2 cellular contexts compared by ENCODE assay signal in the genomic region with DNA sequence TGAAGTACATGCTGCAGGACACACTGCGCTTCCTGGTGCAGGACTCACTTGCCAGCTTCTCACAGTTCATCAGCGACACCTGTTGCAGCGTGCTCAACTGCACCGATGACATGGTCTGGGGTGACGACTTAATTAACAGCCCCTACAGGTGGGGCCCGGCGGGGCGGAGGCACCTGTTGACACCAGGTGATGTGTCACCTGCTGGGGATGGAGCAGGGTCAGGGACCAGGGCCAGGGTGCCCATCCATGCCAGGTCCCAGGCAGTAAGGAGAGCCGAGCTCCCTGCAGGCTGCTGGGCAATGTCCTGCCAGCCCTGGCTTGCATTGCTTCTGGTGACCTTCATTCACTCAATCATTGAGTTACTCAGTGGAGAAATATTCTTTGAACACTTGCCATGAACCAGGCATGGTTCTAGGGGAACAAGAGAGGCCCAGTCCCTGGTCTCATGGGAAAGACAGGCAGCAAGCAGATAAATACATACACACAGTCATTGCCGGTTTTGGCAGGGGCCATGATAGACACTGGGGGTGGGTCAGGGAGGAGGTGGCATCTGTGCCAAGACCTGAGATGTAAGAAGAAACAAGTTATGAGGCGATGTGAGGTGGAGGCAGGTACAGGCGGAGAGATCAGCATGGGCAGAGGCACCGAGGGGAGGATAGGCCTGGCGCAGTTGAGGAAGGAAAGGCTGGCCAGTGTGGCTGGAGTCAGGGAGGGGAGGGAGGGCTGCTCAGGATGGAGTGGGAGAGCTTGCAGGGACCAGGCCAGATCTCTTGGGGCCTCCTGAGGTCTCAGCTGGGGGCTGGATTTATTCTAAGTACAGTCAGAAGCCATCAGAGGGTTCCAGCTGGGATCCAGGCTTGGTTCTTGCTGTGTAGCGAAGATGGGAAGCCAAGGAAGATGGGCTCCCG.
TF ChIP-seq lines count a peak whose summit lies in the region.

No MANE protein-coding gene starts in this region.

TF ChIP-seq in SK-N-SH treated with all-trans-retinoic acid at 6 μM for 48 hours, 23 proteins besides CTCF, POLR2A, EP300 and RAD21:
- TF ChIP-seq BACH2 (CRISPR knock-in tag; IDR thresholded peaks at IDR 0.05; ENCODE audit: borderline replicate concordance) (no peak), ZNF565 (CRISPR knock-in tag; conservative IDR thresholded peaks at IDR 0.05; ENCODE audit: low read depth) (no peak), ISL1 (CRISPR knock-in tag; IDR thresholded peaks at IDR 0.05) (no peak), GLIS3 (CRISPR knock-in tag; IDR thresholded peaks at IDR 0.05) (no peak), ZNF70 (CRISPR knock-in tag; IDR thresholded peaks at IDR 0.05) (no peak), POU6F1 (CRISPR knock-in tag; IDR thresholded peaks at IDR 0.05; ENCODE audit: borderline replicate concordance, low read depth) (no peak), TCF4 (CRISPR knock-in tag; IDR thresholded peaks at IDR 0.05; ENCODE audit: borderline replicate concordance) (no peak), ARNTL (CRISPR knock-in tag; IDR thresholded peaks at IDR 0.05; ENCODE audit: borderline replicate concordance, low read depth) (no peak), TOX (CRISPR knock-in tag; IDR thresholded peaks at IDR 0.05; ENCODE audit: borderline replicate concordance) (no peak), CSDC2 (CRISPR knock-in tag; IDR thresholded peaks at IDR 0.05) (no peak), OSR1 (CRISPR knock-in tag; IDR thresholded peaks at IDR 0.05) (no peak)
- TF ChIP-seq, protein P1, sequence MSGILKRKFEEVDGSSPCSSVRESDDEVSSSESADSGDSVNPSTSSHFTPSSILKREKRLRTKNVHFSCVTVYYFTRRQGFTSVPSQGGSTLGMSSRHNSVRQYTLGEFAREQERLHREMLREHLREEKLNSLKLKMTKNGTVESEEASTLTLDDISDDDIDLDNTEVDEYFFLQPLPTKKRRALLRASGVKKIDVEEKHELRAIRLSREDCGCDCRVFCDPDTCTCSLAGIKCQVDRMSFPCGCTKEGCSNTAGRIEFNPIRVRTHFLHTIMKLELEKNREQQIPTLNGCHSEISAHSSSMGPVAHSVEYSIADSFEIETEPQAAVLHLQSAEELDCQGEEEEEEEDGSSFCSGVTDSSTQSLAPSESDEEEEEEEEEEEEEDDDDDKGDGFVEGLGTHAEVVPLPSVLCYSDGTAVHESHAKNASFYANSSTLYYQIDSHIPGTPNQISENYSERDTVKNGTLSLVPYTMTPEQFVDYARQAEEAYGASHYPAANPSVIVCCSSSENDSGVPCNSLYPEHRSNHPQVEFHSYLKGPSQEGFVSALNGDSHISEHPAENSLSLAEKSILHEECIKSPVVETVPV (CRISPR knock-in tag; IDR thresholded peaks at IDR 0.05), result no peak
- TF ChIP-seq, protein P2, sequence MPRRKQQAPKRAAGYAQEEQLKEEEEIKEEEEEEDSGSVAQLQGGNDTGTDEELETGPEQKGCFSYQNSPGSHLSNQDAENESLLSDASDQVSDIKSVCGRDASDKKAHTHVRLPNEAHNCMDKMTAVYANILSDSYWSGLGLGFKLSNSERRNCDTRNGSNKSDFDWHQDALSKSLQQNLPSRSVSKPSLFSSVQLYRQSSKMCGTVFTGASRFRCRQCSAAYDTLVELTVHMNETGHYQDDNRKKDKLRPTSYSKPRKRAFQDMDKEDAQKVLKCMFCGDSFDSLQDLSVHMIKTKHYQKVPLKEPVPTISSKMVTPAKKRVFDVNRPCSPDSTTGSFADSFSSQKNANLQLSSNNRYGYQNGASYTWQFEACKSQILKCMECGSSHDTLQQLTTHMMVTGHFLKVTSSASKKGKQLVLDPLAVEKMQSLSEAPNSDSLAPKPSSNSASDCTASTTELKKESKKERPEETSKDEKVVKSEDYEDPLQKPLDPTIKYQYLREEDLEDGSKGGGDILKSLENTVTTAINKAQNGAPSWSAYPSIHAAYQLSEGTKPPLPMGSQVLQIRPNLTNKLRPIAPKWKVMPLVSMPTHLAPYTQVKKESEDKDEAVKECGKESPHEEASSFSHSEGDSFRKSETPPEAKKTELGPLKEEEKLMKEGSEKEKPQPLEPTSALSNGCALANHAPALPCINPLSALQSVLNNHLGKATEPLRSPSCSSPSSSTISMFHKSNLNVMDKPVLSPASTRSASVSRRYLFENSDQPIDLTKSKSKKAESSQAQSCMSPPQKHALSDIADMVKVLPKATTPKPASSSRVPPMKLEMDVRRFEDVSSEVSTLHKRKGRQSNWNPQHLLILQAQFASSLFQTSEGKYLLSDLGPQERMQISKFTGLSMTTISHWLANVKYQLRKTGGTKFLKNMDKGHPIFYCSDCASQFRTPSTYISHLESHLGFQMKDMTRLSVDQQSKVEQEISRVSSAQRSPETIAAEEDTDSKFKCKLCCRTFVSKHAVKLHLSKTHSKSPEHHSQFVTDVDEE (CRISPR knock-in tag; IDR thresholded peaks at IDR 0.05), result no peak
- TF ChIP-seq, protein P3, sequence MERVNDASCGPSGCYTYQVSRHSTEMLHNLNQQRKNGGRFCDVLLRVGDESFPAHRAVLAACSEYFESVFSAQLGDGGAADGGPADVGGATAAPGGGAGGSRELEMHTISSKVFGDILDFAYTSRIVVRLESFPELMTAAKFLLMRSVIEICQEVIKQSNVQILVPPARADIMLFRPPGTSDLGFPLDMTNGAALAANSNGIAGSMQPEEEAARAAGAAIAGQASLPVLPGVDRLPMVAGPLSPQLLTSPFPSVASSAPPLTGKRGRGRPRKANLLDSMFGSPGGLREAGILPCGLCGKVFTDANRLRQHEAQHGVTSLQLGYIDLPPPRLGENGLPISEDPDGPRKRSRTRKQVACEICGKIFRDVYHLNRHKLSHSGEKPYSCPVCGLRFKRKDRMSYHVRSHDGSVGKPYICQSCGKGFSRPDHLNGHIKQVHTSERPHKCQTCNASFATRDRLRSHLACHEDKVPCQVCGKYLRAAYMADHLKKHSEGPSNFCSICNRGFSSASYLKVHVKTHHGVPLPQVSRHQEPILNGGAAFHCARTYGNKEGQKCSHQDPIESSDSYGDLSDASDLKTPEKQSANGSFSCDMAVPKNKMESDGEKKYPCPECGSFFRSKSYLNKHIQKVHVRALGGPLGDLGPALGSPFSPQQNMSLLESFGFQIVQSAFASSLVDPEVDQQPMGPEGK (CRISPR knock-in tag; IDR thresholded peaks at IDR 0.05; ENCODE audit: borderline replicate concordance), result no peak

TF ChIP-seq in SK-N-SH, 30 proteins besides CTCF, POLR2A, EP300 and RAD21:
- TF ChIP-seq YY1 (IDR thresholded peaks at IDR 0.05; ENCODE audit: low read depth) (no peak), JUND (IDR thresholded peaks at IDR 0.05) (no peak), ELF1 (IDR thresholded peaks at IDR 0.05) (no peak), FOXM1 (IDR thresholded peaks at IDR 0.05; ENCODE audit: low read depth) (no peak), GABPA (IDR thresholded peaks at IDR 0.05; ENCODE audit: low read depth) (no peak), TAF1 (IDR thresholded peaks at IDR 0.05; ENCODE audit: borderline replicate concordance, low read depth, low read length) (no peak), SIN3A (IDR thresholded peaks at IDR 0.05; ENCODE audit: borderline replicate concordance, low read depth, low read length) (no peak), POLR2AphosphoS5 (IDR thresholded peaks at IDR 0.05; ENCODE audit: low read depth, low read length) (no peak), RXRA (IDR thresholded peaks at IDR 0.05; ENCODE audit: borderline replicate concordance, low read depth) (no peak)
- TF ChIP-seq, protein P4, sequence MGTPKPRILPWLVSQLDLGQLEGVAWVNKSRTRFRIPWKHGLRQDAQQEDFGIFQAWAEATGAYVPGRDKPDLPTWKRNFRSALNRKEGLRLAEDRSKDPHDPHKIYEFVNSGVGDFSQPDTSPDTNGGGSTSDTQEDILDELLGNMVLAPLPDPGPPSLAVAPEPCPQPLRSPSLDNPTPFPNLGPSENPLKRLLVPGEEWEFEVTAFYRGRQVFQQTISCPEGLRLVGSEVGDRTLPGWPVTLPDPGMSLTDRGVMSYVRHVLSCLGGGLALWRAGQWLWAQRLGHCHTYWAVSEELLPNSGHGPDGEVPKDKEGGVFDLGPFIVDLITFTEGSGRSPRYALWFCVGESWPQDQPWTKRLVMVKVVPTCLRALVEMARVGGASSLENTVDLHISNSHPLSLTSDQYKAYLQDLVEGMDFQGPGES (IDR thresholded peaks at IDR 0.05; ENCODE audit: low read depth, low read length), result no peak
- TF ChIP-seq, protein P5, sequence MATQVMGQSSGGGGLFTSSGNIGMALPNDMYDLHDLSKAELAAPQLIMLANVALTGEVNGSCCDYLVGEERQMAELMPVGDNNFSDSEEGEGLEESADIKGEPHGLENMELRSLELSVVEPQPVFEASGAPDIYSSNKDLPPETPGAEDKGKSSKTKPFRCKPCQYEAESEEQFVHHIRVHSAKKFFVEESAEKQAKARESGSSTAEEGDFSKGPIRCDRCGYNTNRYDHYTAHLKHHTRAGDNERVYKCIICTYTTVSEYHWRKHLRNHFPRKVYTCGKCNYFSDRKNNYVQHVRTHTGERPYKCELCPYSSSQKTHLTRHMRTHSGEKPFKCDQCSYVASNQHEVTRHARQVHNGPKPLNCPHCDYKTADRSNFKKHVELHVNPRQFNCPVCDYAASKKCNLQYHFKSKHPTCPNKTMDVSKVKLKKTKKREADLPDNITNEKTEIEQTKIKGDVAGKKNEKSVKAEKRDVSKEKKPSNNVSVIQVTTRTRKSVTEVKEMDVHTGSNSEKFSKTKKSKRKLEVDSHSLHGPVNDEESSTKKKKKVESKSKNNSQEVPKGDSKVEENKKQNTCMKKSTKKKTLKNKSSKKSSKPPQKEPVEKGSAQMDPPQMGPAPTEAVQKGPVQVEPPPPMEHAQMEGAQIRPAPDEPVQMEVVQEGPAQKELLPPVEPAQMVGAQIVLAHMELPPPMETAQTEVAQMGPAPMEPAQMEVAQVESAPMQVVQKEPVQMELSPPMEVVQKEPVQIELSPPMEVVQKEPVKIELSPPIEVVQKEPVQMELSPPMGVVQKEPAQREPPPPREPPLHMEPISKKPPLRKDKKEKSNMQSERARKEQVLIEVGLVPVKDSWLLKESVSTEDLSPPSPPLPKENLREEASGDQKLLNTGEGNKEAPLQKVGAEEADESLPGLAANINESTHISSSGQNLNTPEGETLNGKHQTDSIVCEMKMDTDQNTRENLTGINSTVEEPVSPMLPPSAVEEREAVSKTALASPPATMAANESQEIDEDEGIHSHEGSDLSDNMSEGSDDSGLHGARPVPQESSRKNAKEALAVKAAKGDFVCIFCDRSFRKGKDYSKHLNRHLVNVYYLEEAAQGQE (IDR thresholded peaks at IDR 0.05; ENCODE audit: low read depth, low read length), result no peak
